In the genomic region with DNA sequence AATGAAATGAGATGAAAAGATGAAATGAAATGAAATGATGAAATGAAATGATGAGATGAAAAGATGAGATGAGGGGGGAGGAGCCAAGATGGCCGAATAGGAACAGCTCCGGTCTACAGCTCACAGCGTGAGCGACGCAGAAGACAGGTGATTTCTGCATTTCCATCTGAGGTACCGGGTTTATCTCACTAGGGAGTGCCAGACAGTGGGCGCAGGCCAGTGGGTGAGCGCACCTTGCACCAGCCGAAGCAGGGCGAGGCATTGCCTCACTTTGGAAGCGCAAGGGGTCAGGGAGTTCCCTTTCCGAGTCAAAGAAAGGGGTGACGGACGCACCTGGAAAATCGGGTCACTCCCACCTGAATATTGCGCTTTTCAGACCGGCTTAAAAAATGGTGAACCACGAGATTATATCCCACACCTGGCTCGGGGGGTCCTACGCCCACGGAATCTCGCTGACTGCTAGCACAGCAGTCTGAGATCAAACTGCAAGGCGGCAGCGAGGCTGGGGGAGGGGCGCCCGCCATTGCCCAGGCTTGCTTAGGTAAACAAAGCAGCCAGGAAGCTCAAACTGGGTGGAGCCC, we compare ENCODE assay signal across 1 cellular context.
A peak's percentile ranks its signal among the peaks of the same experiment; 100 is the strongest.
TF ChIP-seq lines count a peak whose summit lies in the region.

No MANE protein-coding gene starts in this region.

TF ChIP-seq in A549, 52 proteins besides CTCF, POLR2A, EP300 and RAD21:
- peak; percentile 19; the same call in 1 of the 2 replicates for TF ChIP-seq PHF8 (IDR thresholded peaks at IDR 0.05; ENCODE audit: borderline replicate concordance, low read depth)
TF ChIP-seq in A549: peak in this region for 1; not testable (repeated sequence) for 51.
